In genomic region chr6:104118274-104118673, GRCh38 we compare ENCODE assay signal across 18 cellular contexts.
DNase-seq lines count a peak whose midpoint lies in the region; ATAC-seq and TF ChIP-seq lines count a peak whose summit lies in the region.
"Had no signal": no experiment of that assay in that cellular context is flagged by ENCODE, and none has a peak within 500 bp of the region (broad histone marks: within the 10 kb centered on the region; RNA-seq: fewer than 3 reads in every experiment).

No MANE protein-coding gene starts in this region.

- H3K27ac Mint-ChIP-seq in Calu3 (ENCODE audit: unreplicated experiment): no peak overlapping the region
- H3K27ac Mint-ChIP-seq: activated T-helper 1 cell treated with anti-CD3 and anti-CD28 coated beads, Interleukin-12 subunit alpha, Interleukin-12 subunit beta, Interleukin-2, Interleukin-4 antibody, amounts not matched to agents 30 ng/mL and 10 ng/mL and 1 ng/mL, durations not matched to agents 14 hours and 24 hours and 36 hours; CD8-positive, alpha-beta T cell; nephron had no signal

- H3K4me1 Mint-ChIP-seq in Calu3 (ENCODE audit: low read depth, unreplicated experiment): no peaks in the 10 kb centered on the region
- H3K4me1 Mint-ChIP-seq: nephron had no signal

- ATAC-seq in HG02588 (IDR thresholded peaks at IDR 0.05; ENCODE audit: unreplicated experiment): no peak
- ATAC-seq: CD8-positive, alpha-beta T cell; left ventricle myocardium superior; sciatic nerve had no signal

- DNase-seq in HPDE6-E6E7 (ENCODE audit: extremely low spot score) (peak; percentile 27), astrocyte of the hippocampus (ENCODE audit: low read depth, low spot score) (peak; percentile 22), glomerular endothelial cell (ENCODE audit: extremely low read depth, low read depth, low spot score) (peak; percentile 2), stromal cell of bone marrow (ENCODE audit: low read depth) (peak; percentile 36), Calu3 (no peak), NCI-H82 treated with DMSO at 0.1 percent for 48 hours (lab: John Stamatoyannopoulos, UW; ENCODE audit: unreplicated experiment) (no peak)
- DNase-seq: activated CD4-positive, alpha-beta T cell treated with anti-CD3 and anti-CD28 coated beads, Interleukin-2, amount 50 U/mL, for 48 hours; anterior cingulate cortex; CD8-positive, alpha-beta T cell; Kasumi-1; left ventricle myocardium superior; NCI-H2029; NCI-H748 treated with DMSO at 0.1 percent for 48 hours; stimulated activated naive CD4-positive, alpha-beta T cell had no signal

- intact Hi-C loops in Calu3 (cut with micrococcal nuclease; ENCODE audit: unreplicated experiment): no loop called here

- no peak overlapping the region for H3K4me3 Mint-ChIP-seq in Calu3 (ENCODE audit: low read depth, unreplicated experiment)
- H3K4me3 Mint-ChIP-seq: activated T-helper 1 cell treated with anti-CD3 and anti-CD28 coated beads, Interleukin-12 subunit alpha, Interleukin-12 subunit beta, Interleukin-2, Interleukin-4 antibody, amounts not matched to agents 30 ng/mL and 10 ng/mL and 1 ng/mL, durations not matched to agents 14 hours and 24 hours and 36 hours; CD8-positive, alpha-beta T cell; nephron had no signal

- H3K27me3 Mint-ChIP-seq in Calu3 (ENCODE audit: unreplicated experiment): no peaks in the 10 kb centered on the region

- CTCF ChIA-PET in Calu3 (lab: Charles Lee): no interaction called here

- TF ChIP-seq CTCF in Calu3 (IDR thresholded peaks at IDR 0.05; ENCODE audit: unreplicated experiment): no peak

- H3K36me3 Mint-ChIP-seq in Calu3 (ENCODE audit: insufficient read depth, unreplicated experiment): no peaks in the 10 kb centered on the region
- H3K36me3 Mint-ChIP-seq: CD8-positive, alpha-beta T cell had no signal

- BruUV-seq in Calu3 (replicated peaks; lab: Mats Ljungman, UMichigan): no TSS peak

- H3K9me3 Mint-ChIP-seq in Calu3 (ENCODE audit: low read depth, unreplicated experiment): peaks cover 10% of the 10 kb centered on the region
- H3K9me3 Mint-ChIP-seq: activated T-helper 1 cell treated with anti-CD3 and anti-CD28 coated beads, Interleukin-12 subunit alpha, Interleukin-12 subunit beta, Interleukin-2, Interleukin-4 antibody, amounts not matched to agents 30 ng/mL and 10 ng/mL and 1 ng/mL, durations not matched to agents 14 hours and 24 hours and 36 hours had no signal

Comparison
In these comparisons a context has a peak if more than half of its experiments do, and no peak if none do; other contexts are left out.
1. DNase-seq: peak in HPDE6-E6E7 (single experiment), astrocyte of the hippocampus (single experiment), glomerular endothelial cell (single experiment) and stromal cell of bone marrow (single experiment); none in Calu3 (single experiment) and NCI-H82 treated with DMSO at 0.1 percent for 48 hours (single experiment).